9 cellular contexts compared by ENCODE assay signal in the genomic region with DNA sequence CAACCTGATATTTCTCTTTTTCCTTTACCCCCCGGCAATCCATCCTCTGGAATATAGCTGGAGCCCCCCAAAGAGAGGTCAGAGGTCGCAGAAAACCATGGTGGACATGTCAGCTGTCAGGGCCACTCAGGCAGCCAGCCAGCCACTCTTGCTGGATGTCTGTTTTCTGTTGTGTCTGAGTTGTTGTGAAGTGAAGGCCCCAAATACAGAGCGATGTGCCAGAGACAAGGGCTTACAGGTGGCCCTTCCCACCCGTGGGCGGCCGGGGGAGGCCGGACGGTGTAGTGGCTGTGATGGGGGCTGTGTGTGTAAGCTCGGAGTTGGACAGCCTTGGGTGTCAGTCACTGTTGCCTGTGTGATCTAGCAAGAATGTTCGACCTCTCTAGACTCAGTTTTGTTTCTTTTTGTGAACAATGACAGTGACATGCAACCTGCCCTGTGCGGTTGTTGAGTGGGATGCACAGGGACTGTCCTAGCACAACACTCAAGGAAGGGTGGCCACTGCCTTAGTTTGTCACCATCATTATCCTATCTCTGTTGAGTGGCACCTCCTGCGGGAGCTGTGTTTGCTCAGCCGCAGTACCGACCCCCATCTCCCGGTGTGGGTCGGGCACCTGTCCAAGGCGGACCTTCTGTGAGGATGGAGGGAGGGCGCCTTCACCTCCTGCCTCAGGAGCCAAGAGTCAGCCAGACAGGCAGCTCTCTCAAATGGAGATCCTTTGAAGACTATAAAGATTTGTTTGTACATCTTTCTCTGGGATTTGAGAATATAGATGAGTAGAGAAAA.
DNase-seq lines count a peak whose midpoint lies in the region; TF ChIP-seq lines count a peak whose summit lies in the region.
"Had no signal": no experiment of that assay in that cellular context is flagged by ENCODE, and none has a peak within 500 bp of the region (broad histone marks: within the 10 kb centered on the region; RNA-seq: fewer than 3 reads in every experiment).

No MANE protein-coding gene starts in this region.

- H3K27ac ChIP-seq in cingulate gyrus (ENCODE audit: low read depth, low read length) (peak overlapping the region; percentile 69), muscle layer of duodenum (ENCODE audit: low read length) (peak overlapping the region; percentile 72)

- peaks cover 3% of the 10 kb centered on the region for H3K27me3 Mint-ChIP-seq in progenitor cell of endocrine pancreas
- H3K27me3 Mint-ChIP-seq in activated T-helper 2 cell treated with anti-CD3 and anti-CD28 coated beads, Interferon-gamma antibody, Interleukin-2, Interleukin-4, amounts not matched to agents 10 μg/mL and 5 μg/mL and 100 μg/mL, durations not matched to agents 14 hours and 24 hours and 36 hours (ENCODE audit: low read depth), result no peaks in the 10 kb centered on the region

- no peak overlapping the region for H3K27ac Mint-ChIP-seq in progenitor cell of endocrine pancreas
- H3K27ac Mint-ChIP-seq in activated T-helper 2 cell treated with anti-CD3 and anti-CD28 coated beads, Interferon-gamma antibody, Interleukin-2, Interleukin-4, amounts not matched to agents 10 μg/mL and 5 μg/mL and 100 μg/mL, durations not matched to agents 14 hours and 24 hours and 36 hours, result no peak overlapping the region

- no peak for TF ChIP-seq CTCF in progenitor cell of endocrine pancreas (IDR thresholded peaks at IDR 0.05; ENCODE audit: unreplicated experiment)

- H3K9me3 Mint-ChIP-seq in progenitor cell of endocrine pancreas (ENCODE audit: low read depth), result no peaks in the 10 kb centered on the region
- no peaks in the 10 kb centered on the region for H3K9me3 Mint-ChIP-seq in activated T-helper 2 cell treated with anti-CD3 and anti-CD28 coated beads, Interferon-gamma antibody, Interleukin-2, Interleukin-4, amounts not matched to agents 10 μg/mL and 5 μg/mL and 100 μg/mL, durations not matched to agents 14 hours and 24 hours and 36 hours
- H3K9me3 Mint-ChIP-seq: central memory CD8-positive, alpha-beta T cell had no signal

- H3K9me3 ChIP-seq in muscle layer of duodenum (ENCODE audit: control insufficient read depth in 1 of 2, low read length in 2 of 2), result no peaks in the 10 kb centered on the region

- no peaks in the 10 kb centered on the region for H3K36me3 ChIP-seq in muscle layer of duodenum (ENCODE audit: control insufficient read depth in 1 of 2, insufficient read depth in 2 of 2, low read length in 2 of 2)

- H3K27me3 ChIP-seq in muscle layer of duodenum (ENCODE audit: low read depth, low read length), result no peaks in the 10 kb centered on the region

- H3K4me3 ChIP-seq in muscle layer of duodenum (ENCODE audit: low read depth in 1 of 2, low read length in 2 of 2), result no peak overlapping the region

- H3K4me1 Mint-ChIP-seq in progenitor cell of endocrine pancreas (ENCODE audit: low read depth), result peaks cover 6% of the 10 kb centered on the region
- H3K4me1 Mint-ChIP-seq in activated T-helper 2 cell treated with anti-CD3 and anti-CD28 coated beads, Interferon-gamma antibody, Interleukin-2, Interleukin-4, amounts not matched to agents 10 μg/mL and 5 μg/mL and 100 μg/mL, durations not matched to agents 14 hours and 24 hours and 36 hours (ENCODE audit: low read depth), result no peaks in the 10 kb centered on the region
- H3K4me1 Mint-ChIP-seq: central memory CD8-positive, alpha-beta T cell had no signal

- peaks cover 18 to 39% of the 10 kb centered on the region in 2 donors for H3K4me1 ChIP-seq in muscle layer of duodenum (ENCODE audit: control insufficient read depth in 1 of 2, insufficient read depth in 2 of 2, low read length in 2 of 2)

- H3K36me3 Mint-ChIP-seq in progenitor cell of endocrine pancreas (ENCODE audit: insufficient read depth), result no peaks in the 10 kb centered on the region
- H3K36me3 Mint-ChIP-seq in activated T-helper 2 cell treated with anti-CD3 and anti-CD28 coated beads, Interferon-gamma antibody, Interleukin-2, Interleukin-4, amounts not matched to agents 10 μg/mL and 5 μg/mL and 100 μg/mL, durations not matched to agents 14 hours and 24 hours and 36 hours (ENCODE audit: low read depth), result no peaks in the 10 kb centered on the region

- DNase-seq in NCI-H510A treated with DMSO at 0.1 percent for 48 hours (lab: John Stamatoyannopoulos, UW), result peak; percentile 55
- no peak for DNase-seq in NCI-H510A (lab: John Stamatoyannopoulos, UW)
- no peak for DNase-seq in activated CD4-positive, alpha-beta T cell treated with anti-CD3 and anti-CD28 coated beads for 48 hours
- no peak for DNase-seq in progenitor cell of endocrine pancreas (ENCODE audit: low spot score, unreplicated experiment)
- no peak for DNase-seq in NCI-H82 treated with DMSO at 0.1 percent for 48 hours (lab: John Stamatoyannopoulos, UW; ENCODE audit: unreplicated experiment)
- no peak for DNase-seq in activated T-helper 2 cell treated with anti-CD3 and anti-CD28 coated beads, Interferon-gamma antibody, Interleukin-2, Interleukin-4, amounts not matched to agents 10 μg/mL and 5 μg/mL and 100 μg/mL, durations not matched to agents 14 hours and 24 hours and 36 hours (ENCODE audit: low spot score)

- H3K4me3 Mint-ChIP-seq in progenitor cell of endocrine pancreas (ENCODE audit: low read depth), result no peak overlapping the region
- no peak overlapping the region for H3K4me3 Mint-ChIP-seq in activated T-helper 2 cell treated with anti-CD3 and anti-CD28 coated beads, Interferon-gamma antibody, Interleukin-2, Interleukin-4, amounts not matched to agents 10 μg/mL and 5 μg/mL and 100 μg/mL, durations not matched to agents 14 hours and 24 hours and 36 hours (ENCODE audit: low read depth)
- H3K4me3 Mint-ChIP-seq: central memory CD8-positive, alpha-beta T cell had no signal

- intact Hi-C loops in activated T-helper 2 cell treated with anti-CD3 and anti-CD28 coated beads, Interferon-gamma antibody, Interleukin-2, Interleukin-4, amounts not matched to agents 10 μg/mL and 5 μg/mL and 100 μg/mL, durations not matched to agents 14 hours and 24 hours and 36 hours (cut with micrococcal nuclease), result no loop called here
